In the genomic region with DNA sequence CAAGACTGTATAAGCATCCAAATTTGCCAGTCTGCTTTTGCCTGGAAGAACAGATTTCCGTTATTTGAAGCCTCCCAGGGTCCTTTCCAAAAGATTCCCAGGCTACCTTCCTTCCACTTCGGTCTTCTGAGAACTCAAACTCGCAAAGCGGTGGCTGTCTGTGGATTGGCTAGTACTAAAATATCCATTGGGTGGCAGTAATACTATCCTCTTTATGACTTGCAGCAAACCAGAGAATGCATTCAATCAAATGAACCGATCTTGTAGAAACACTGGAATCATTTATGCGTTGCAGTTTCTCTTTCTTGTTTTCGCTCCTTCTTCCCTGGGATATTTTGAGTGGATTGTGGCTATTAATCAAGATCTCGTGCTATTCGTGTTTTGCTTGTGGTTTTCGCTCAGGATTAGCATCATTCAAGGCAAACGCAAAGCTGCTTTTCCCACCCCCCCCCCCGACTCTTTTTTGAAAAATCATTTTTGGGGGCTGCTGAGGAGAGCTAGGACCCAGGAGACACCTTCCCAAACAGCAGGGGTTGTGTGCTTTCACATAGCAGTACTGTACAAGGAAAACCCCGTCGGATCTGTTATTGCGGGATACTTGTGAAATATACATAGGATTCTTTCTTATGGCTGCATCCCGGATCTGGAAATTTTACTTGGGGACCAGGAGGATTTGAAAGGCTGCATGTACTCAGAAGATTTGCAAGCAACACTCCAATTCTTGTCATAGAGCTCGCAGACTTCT, we compare ENCODE assay signal across 9 cellular contexts. TPM values are rescaled to one million over a fixed set of nuclear protein-coding genes. Genes with fewer than 3 reads are reported as not detected.
DNase-seq lines count a peak whose midpoint lies in the region; ATAC-seq and TF ChIP-seq lines count a peak whose summit lies in the region.
"Had no signal": no experiment of that assay in that cellular context is flagged by ENCODE, and none has a peak within 500 bp of the region (broad histone marks: within the 10 kb centered on the region; RNA-seq: fewer than 3 reads in every experiment).

A gene (plus strand): TSS at position 556 of the 745 bp plus-strand sequence.

- DNase-seq in T47D (ENCODE audit: low read depth in 1 of 2, low spot score in 1 of 2): peak; percentile 16 to 48
- peak; percentile 23 for DNase-seq in kidney epithelial cell (ENCODE audit: low read depth)
- DNase-seq in testis: peak; percentile 23
- no peak for DNase-seq in iPS-NIHi11 (ENCODE audit: low spot score)
- DNase-seq in activated naive CD4-positive, alpha-beta T cell treated with anti-CD3 and anti-CD28 coated beads, Interleukin-2, amount 10 ng/mL, durations not matched to agents 7 days and 5 days: no peak

- H3K36me3 ChIP-seq in HUES48 (ENCODE audit: control insufficient read depth, insufficient read depth, low read length) (no peaks in the 10 kb centered on the region), kidney epithelial cell (ENCODE audit: control insufficient read depth, insufficient read depth, low read length) (no peaks in the 10 kb centered on the region), testis (ENCODE audit: low read depth, missing control alignments) (no peaks in the 10 kb centered on the region)

- no peak for TF ChIP-seq POLR2A in testis (IDR thresholded peaks at IDR 0.05)

- no peaks in the 10 kb centered on the region for H3K9me3 Mint-ChIP-seq in activated naive CD4-positive, alpha-beta T cell treated with anti-CD3 and anti-CD28 coated beads, Interleukin-2, amount 10 ng/mL, durations not matched to agents 7 days and 5 days

- 1 to 2% methylated on average over 13 to 16 of the region's 17 CpGs for WGBS in testis, 2 donors

- H3K9me3 ChIP-seq in HUES48 (ENCODE audit: control insufficient read depth, insufficient read depth, low read length) (no peaks in the 10 kb centered on the region), testis (no peaks in the 10 kb centered on the region)

- no peak for ATAC-seq in GM21423 (IDR thresholded peaks at IDR 0.05; ENCODE audit: unreplicated experiment)
- ATAC-seq in GM19395 (IDR thresholded peaks at IDR 0.05; ENCODE audit: unreplicated experiment): no peak

- no peak within 1 kb of the TSS for H3K9ac ChIP-seq in HUES48 (ENCODE audit: low read depth, low read length)
- H3K9ac ChIP-seq: KMS-11 had no signal

- no peaks in the 10 kb centered on the region for H3K36me3 Mint-ChIP-seq in activated naive CD4-positive, alpha-beta T cell treated with anti-CD3 and anti-CD28 coated beads, Interleukin-2, amount 10 ng/mL, durations not matched to agents 7 days and 5 days

- no peak within 1 kb of the TSS for H3K27ac Mint-ChIP-seq in activated naive CD4-positive, alpha-beta T cell treated with anti-CD3 and anti-CD28 coated beads, Interleukin-2, amount 10 ng/mL, durations not matched to agents 7 days and 5 days

- CTCF ChIA-PET in activated naive CD4-positive, alpha-beta T cell treated with anti-CD3 and anti-CD28 coated beads, Interleukin-2, amount 10 ng/mL, durations not matched to agents 7 days and 5 days (lab: Charles Lee): no interaction called here

- H3K27ac ChIP-seq in HUES48 (ENCODE audit: low read depth, low read length): peak within 1 kb of the TSS; percentile 21
- H3K27ac ChIP-seq in testis: no peak within 1 kb of the TSS
- H3K27ac ChIP-seq: KMS-11 had no signal

- H3K4me1 Mint-ChIP-seq in activated naive CD4-positive, alpha-beta T cell treated with anti-CD3 and anti-CD28 coated beads, Interleukin-2, amount 10 ng/mL, durations not matched to agents 7 days and 5 days: no peaks in the 10 kb centered on the region

- H3K27me3 Mint-ChIP-seq in activated naive CD4-positive, alpha-beta T cell treated with anti-CD3 and anti-CD28 coated beads, Interleukin-2, amount 10 ng/mL, durations not matched to agents 7 days and 5 days: no peaks in the 10 kb centered on the region

- H3K4me3 Mint-ChIP-seq in activated naive CD4-positive, alpha-beta T cell treated with anti-CD3 and anti-CD28 coated beads, Interleukin-2, amount 10 ng/mL, durations not matched to agents 7 days and 5 days: no peak within 1 kb of the TSS

- H3K4me3 ChIP-seq in HUES48 (ENCODE audit: low read depth, low read length): peak within 1 kb of the TSS; percentile 68
- H3K4me3 ChIP-seq in kidney epithelial cell (ENCODE audit: low read depth, low read length): peak within 1 kb of the TSS; percentile 42
- H3K4me3 ChIP-seq in testis: no peak within 1 kb of the TSS

- intact Hi-C loops in testis (cut with DNase I; ENCODE audit: low total_unique reads): no loop called here

- TF ChIP-seq CTCF in kidney epithelial cell (IDR thresholded peaks at IDR 0.05; ENCODE audit: insufficient read depth, low read length, poor library complexity, severe bottlenecking) (peak; percentile 22), testis (IDR thresholded peaks at IDR 0.05) (no peak)

- in situ Hi-C loops in T47D (cut with HindIII; ENCODE audit: low pct_unique_long_range_greater_than_20kb, low sequenced_read_pairs): no loop called here

- H3K4me1 ChIP-seq in HUES48 (ENCODE audit: control insufficient read depth, insufficient read depth, low read length): peaks cover 43% of the 10 kb centered on the region
- no peaks in the 10 kb centered on the region for H3K4me1 ChIP-seq in testis

- H3K27me3 ChIP-seq in HUES48 (ENCODE audit: control insufficient read depth, insufficient read depth, low read length): peaks cover 43% of the 10 kb centered on the region
- no peaks in the 10 kb centered on the region for H3K27me3 ChIP-seq in kidney epithelial cell (ENCODE audit: control insufficient read depth, insufficient read depth, low read length)
- no peaks in the 10 kb centered on the region for H3K27me3 ChIP-seq in testis

RNA-seq across cellular contexts. Expression of the gene that starts here (rescaled TPM):
- total RNA-seq in kidney epithelial cell: 0.07 TPM in 1 of 2 replicates, not detected in the other
- under 1 TPM; 0.93 to 0.94 TPM for total RNA-seq in testis
- 0.13 TPM for polyA plus RNA-seq in testis (ENCODE audit: insufficient read depth, low read depth, low replicate concordance)

Comparison
In these comparisons a context has a peak if more than half of its experiments do, and no peak if none do; other contexts are left out.
1. Peak in DNase-seq and H3K4me3 ChIP-seq in kidney epithelial cell; RNA of the gene not detected or under 1 TPM.
2. Peak in DNase-seq in testis; RNA of the gene not detected or under 1 TPM.
3. DNase-seq: peak in T47D (2 of 2); none in iPS-NIHi11 (single experiment) and activated naive CD4-positive, alpha-beta T cell treated with anti-CD3 and anti-CD28 coated beads, Interleukin-2, amount 10 ng/mL, durations not matched to agents 7 days and 5 days (single experiment).